Comparison of ENCODE assay signal across 22 cellular contexts in the genomic region with DNA sequence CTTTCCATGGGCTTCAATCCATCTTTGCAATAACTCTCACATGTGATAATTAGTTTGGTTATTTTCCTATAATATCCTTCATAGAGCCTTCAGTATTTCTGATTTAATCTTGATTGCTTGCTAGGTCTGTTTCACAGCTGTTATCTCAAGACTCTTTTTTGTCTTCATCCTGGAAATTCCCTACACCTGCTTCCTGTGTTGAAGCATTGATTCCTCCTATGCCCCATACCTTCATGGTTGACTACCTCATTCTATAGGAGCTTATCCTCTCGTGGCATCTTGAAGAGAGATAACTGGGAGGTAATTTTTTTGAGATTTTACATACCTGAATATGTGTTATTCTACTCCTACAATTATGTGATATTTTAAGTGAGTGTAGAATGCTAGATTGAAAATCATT. TPM values are rescaled to one million over a fixed set of nuclear protein-coding genes. Genes with fewer than 3 reads are reported as not detected.
A peak's percentile ranks its signal among the peaks of the same experiment; 100 is the strongest.
DNase-seq lines count a peak whose midpoint lies in the region; TF ChIP-seq lines count a peak whose summit lies in the region.
"Had no signal": no experiment of that assay in that cellular context is flagged by ENCODE, and none has a peak within 500 bp of the region (broad histone marks: within the 10 kb centered on the region; RNA-seq: fewer than 3 reads in every experiment).

No MANE protein-coding gene starts in this region.

- H3K27me3 Mint-ChIP-seq in activated naive CD4-positive, alpha-beta T cell treated with anti-CD3 and anti-CD28 coated beads, Interleukin-2, amount 50 U/mL, for 24 hours = no peaks in the 10 kb centered on the region
- H3K27me3 Mint-ChIP-seq in activated naive CD4-positive, alpha-beta T cell treated with anti-CD3 and anti-CD28 coated beads, Interleukin-2, amount 10 ng/mL, durations not matched to agents 7 days and 5 days = no peaks in the 10 kb centered on the region
- H3K27me3 Mint-ChIP-seq: activated CD4-positive, alpha-beta memory T cell treated with anti-CD3 and anti-CD28 coated beads for 36 hours had no signal

- H3K9ac ChIP-seq in HUES64 (ENCODE audit: low read depth, low read length) (0 out of 2 replicates have a peak overlapping the region, but pooled peaks have one; percentile 16), SK-N-SH (no peak overlapping the region)

- H3K27me3 ChIP-seq in HUES64 (ENCODE audit: insufficient read depth, low read length) (no peaks in the 10 kb centered on the region), esophagus muscularis mucosa (no peaks in the 10 kb centered on the region), uterus (no peaks in the 10 kb centered on the region), SK-N-SH (ENCODE audit: insufficient read depth) (no peaks in the 10 kb centered on the region)
- H3K27me3 ChIP-seq: tibial artery had no signal

- no peak for TF ChIP-seq EP300 in esophagus muscularis mucosa (IDR thresholded peaks at IDR 0.05)
- no peak for TF ChIP-seq EP300 in SK-N-SH (IDR thresholded peaks at IDR 0.05; ENCODE audit: borderline replicate concordance in 1 of 2, low read depth in 1 of 2, low read length in 1 of 2)

- peaks cover 7% of the 10 kb centered on the region for H3K36me3 Mint-ChIP-seq in activated naive CD4-positive, alpha-beta T cell treated with anti-CD3 and anti-CD28 coated beads, Interleukin-2, amount 50 U/mL, for 24 hours
- peaks cover 1% of the 10 kb centered on the region for H3K36me3 Mint-ChIP-seq in activated naive CD4-positive, alpha-beta T cell treated with anti-CD3 and anti-CD28 coated beads, Interleukin-2, amount 10 ng/mL, durations not matched to agents 7 days and 5 days
- H3K36me3 Mint-ChIP-seq: activated CD4-positive, alpha-beta memory T cell treated with anti-CD3 and anti-CD28 coated beads for 36 hours had no signal

- H3K4me3 Mint-ChIP-seq in activated naive CD4-positive, alpha-beta T cell treated with anti-CD3 and anti-CD28 coated beads, Interleukin-2, amount 50 U/mL, for 24 hours = no peak overlapping the region
- no peak overlapping the region for H3K4me3 Mint-ChIP-seq in activated naive CD4-positive, alpha-beta T cell treated with anti-CD3 and anti-CD28 coated beads, Interleukin-2, amount 10 ng/mL, durations not matched to agents 7 days and 5 days
- H3K4me3 Mint-ChIP-seq: activated CD4-positive, alpha-beta memory T cell treated with anti-CD3 and anti-CD28 coated beads for 36 hours; CD8-positive, alpha-beta memory T cell had no signal

- intact Hi-C loops in esophagus muscularis mucosa (cut with DNase I) = loop anchor here (2.0 kb wide), 1 partner anchor 24 kb away; no protein-coding TSS in a partner anchor
- intact Hi-C loops in uterus (cut with DNase I; ENCODE audit: low total_unique reads) = no loop called here

- DNase-seq in activated naive CD4-positive, alpha-beta T cell treated with anti-CD3 and anti-CD28 coated beads, Interleukin-2, amount 10 ng/mL, durations not matched to agents 7 days and 5 days = no peak
- DNase-seq in esophagus muscularis mucosa (ENCODE audit: extremely low spot score) (no peak), uterus (no peak), SK-N-SH (no peak), superior temporal gyrus (ENCODE audit: extremely low spot score) (no peak), GF-D8 (lab: John Stamatoyannopoulos, UW) (no peak)
- DNase-seq: ACHN; activated CD4-positive, alpha-beta memory T cell treated with anti-CD3 and anti-CD28 coated beads for 36 hours; activated T-cell treated with anti-CD3 and anti-CD28 coated beads, Interleukin-2, amount 50 U/mL, for 48 hours; CD8-positive, alpha-beta memory T cell; glutamatergic neuron; mesenchymal stem cell; NCI-H2029; NCI-H526; PC-3; right cardiac atrium; stimulated activated CD4-positive, alpha-beta T cell treated with anti-CD3 and anti-CD28 coated beads, Interleukin-2, amount 100 ng/mL, for 48 hours; stimulated activated CD8-positive, alpha-beta memory T cell treated with anti-CD3 and anti-CD28 coated beads, Interleukin-4, amount 100 ng/mL, for 48 hours; tibial artery had no signal

- peak overlapping the region; percentile 10 for H3K27ac Mint-ChIP-seq in activated naive CD4-positive, alpha-beta T cell treated with anti-CD3 and anti-CD28 coated beads, Interleukin-2, amount 50 U/mL, for 24 hours
- no peak overlapping the region for H3K27ac Mint-ChIP-seq in activated naive CD4-positive, alpha-beta T cell treated with anti-CD3 and anti-CD28 coated beads, Interleukin-2, amount 10 ng/mL, durations not matched to agents 7 days and 5 days
- H3K27ac Mint-ChIP-seq: activated CD4-positive, alpha-beta memory T cell treated with anti-CD3 and anti-CD28 coated beads for 36 hours had no signal

- no peak for TF ChIP-seq POLR2A in esophagus muscularis mucosa (IDR thresholded peaks at IDR 0.05; ENCODE audit: low read depth)
- TF ChIP-seq POLR2A in uterus (IDR thresholded peaks at IDR 0.05) = no peak

- POLR2A ChIA-PET in SK-N-SH (lab: Yijun Ruan, JAX) = no interaction called here

- TF ChIP-seq RAD21 in SK-N-SH (IDR thresholded peaks at IDR 0.05; ENCODE audit: low read length) = no peak

- H3K27ac ChIP-seq in HUES64 (ENCODE audit: low read depth, low read length) (peak overlapping the region; percentile 37; the same call in 1 of the 2 replicates), esophagus muscularis mucosa (replicated peaks in 1 of 4) (peak overlapping the region; percentile 2 to 33 (median 16)), uterus (peak overlapping the region; percentile 36 to 51), SK-N-SH (ENCODE audit: low read depth in 2 of 2, low read length in 1 of 2) (no peak overlapping the region)
- H3K27ac ChIP-seq: SK-N-MC had no signal

- H3K4me2 ChIP-seq in SK-N-SH = no peak overlapping the region

- peaks cover 57% of the 10 kb centered on the region for H3K4me1 Mint-ChIP-seq in activated naive CD4-positive, alpha-beta T cell treated with anti-CD3 and anti-CD28 coated beads, Interleukin-2, amount 50 U/mL, for 24 hours
- H3K4me1 Mint-ChIP-seq in activated naive CD4-positive, alpha-beta T cell treated with anti-CD3 and anti-CD28 coated beads, Interleukin-2, amount 10 ng/mL, durations not matched to agents 7 days and 5 days = peaks cover 13% of the 10 kb centered on the region

- H2AFZ ChIP-seq in SK-N-SH (ENCODE audit: low read depth) = no peak overlapping the region

- H3K9me2 ChIP-seq in SK-N-SH = no peaks in the 10 kb centered on the region

- H3K79me2 ChIP-seq in SK-N-SH (ENCODE audit: insufficient read depth) = peaks cover 70% of the 10 kb centered on the region

- H4K20me1 ChIP-seq in SK-N-SH (ENCODE audit: insufficient read depth) = peaks cover 13% of the 10 kb centered on the region; the same call in 1 of the 2 replicates

- WGBS in HUES64 = no CpG with 5 or more reads among the region's 1 CpG
- 76% methylated on average over 1 of the region's 1 CpG for WGBS in esophagus muscularis mucosa
- WGBS in SK-N-SH (ENCODE audit: low lambda C conversion rate) = 67% methylated on average over 1 of the region's 1 CpG

- peaks cover 3% of the 10 kb centered on the region for H3F3A ChIP-seq in SK-N-SH (replicated peaks; ENCODE audit: insufficient read depth)

- H3K4me3 ChIP-seq in HUES64 (ENCODE audit: low read length) (no peak overlapping the region; the same call in 1 of the 2 replicates), esophagus muscularis mucosa (no peak overlapping the region), uterus (peak overlapping the region in 1 of 2 donors; percentile 3), SK-N-SH (ENCODE audit: low read depth in 2 of 2, low read length in 1 of 2) (no peak overlapping the region)
- H3K4me3 ChIP-seq: SK-N-MC had no signal

- CTCF ChIA-PET in activated naive CD4-positive, alpha-beta T cell treated with anti-CD3 and anti-CD28 coated beads, Interleukin-2, amount 10 ng/mL, durations not matched to agents 7 days and 5 days (lab: Charles Lee) = no interaction called here
- CTCF ChIA-PET in SK-N-SH (lab: Yijun Ruan, JAX) = no interaction called here

- H3K4me1 ChIP-seq in HUES64 (ENCODE audit: insufficient read depth, low read length) = peaks cover 34% of the 10 kb centered on the region
- H3K4me1 ChIP-seq in esophagus muscularis mucosa = peaks cover 22 to 44% (median 40%) of the 10 kb centered on the region in 4 donors
- H3K4me1 ChIP-seq in uterus = peaks cover 0 to 2% of the 10 kb centered on the region in 2 donors
- peaks cover 4 to 10% of the 10 kb centered on the region in 2 experiments; a peak in 3 of 4 replicates for H3K4me1 ChIP-seq in SK-N-SH (ENCODE audit: control insufficient read depth in 1 of 2, insufficient read depth in 2 of 2, low read depth in 1 of 2, low read length in 1 of 2)

- TF ChIP-seq CTCF in esophagus muscularis mucosa (IDR thresholded peaks at IDR 0.05) = no peak
- TF ChIP-seq CTCF in uterus (IDR thresholded peaks at IDR 0.05) = no peak
- TF ChIP-seq CTCF in SK-N-SH (IDR thresholded peaks at IDR 0.05) = no peak

- H3K9me3 ChIP-seq in HUES64 (ENCODE audit: insufficient read depth, low read depth, low read length) (peaks cover 10% of the 10 kb centered on the region; the same call in 1 of the 2 replicates), esophagus muscularis mucosa (peaks cover 0 to 18% (median 6%) of the 10 kb centered on the region in 4 donors), uterus (peaks cover 0 to 16% of the 10 kb centered on the region in 2 donors), SK-N-SH (peaks cover 9% of the 10 kb centered on the region; the same call in 1 of the 2 replicates)

- H3K36me3 ChIP-seq in HUES64 (ENCODE audit: insufficient read depth, low read length) (no peaks in the 10 kb centered on the region), esophagus muscularis mucosa (no peaks in the 10 kb centered on the region), uterus (no peaks in the 10 kb centered on the region), SK-N-SH (replicated peaks in 1 of 2; ENCODE audit: control insufficient read depth in 1 of 2, insufficient read depth in 2 of 2, low read length in 1 of 2) (no peaks in the 10 kb centered on the region)
- H3K36me3 ChIP-seq: tibial artery had no signal

- peaks cover 7% of the 10 kb centered on the region for H3K9me3 Mint-ChIP-seq in activated naive CD4-positive, alpha-beta T cell treated with anti-CD3 and anti-CD28 coated beads, Interleukin-2, amount 50 U/mL, for 24 hours
- peaks cover 2% of the 10 kb centered on the region for H3K9me3 Mint-ChIP-seq in activated naive CD4-positive, alpha-beta T cell treated with anti-CD3 and anti-CD28 coated beads, Interleukin-2, amount 10 ng/mL, durations not matched to agents 7 days and 5 days
- H3K9me3 Mint-ChIP-seq: activated CD4-positive, alpha-beta memory T cell treated with anti-CD3 and anti-CD28 coated beads for 36 hours had no signal

TF ChIP-seq in SK-N-SH, 30 proteins besides CTCF, POLR2A, EP300 and RAD21 (continues in another document):
- TF ChIP-seq NRF1 (IDR thresholded peaks at IDR 0.05; ENCODE audit: low read depth, low read length) (no peak), FOXJ3 (CRISPR knock-in tag; IDR thresholded peaks at IDR 0.05) (no peak), GATA2 (CRISPR knock-in tag; IDR thresholded peaks at IDR 0.05) (no peak), GABPA (IDR thresholded peaks at IDR 0.05; ENCODE audit: low read depth) (no peak), JUND (IDR thresholded peaks at IDR 0.05) (no peak)

RNA-seq across cellular contexts. Expression of a gene that starts 26.7 kb away (rescaled TPM):
- 6.4 TPM for polyA plus RNA-seq in HUES64 (2013, experiment 1 of 2)
- polyA plus RNA-seq in HUES64 (2013, experiment 2 of 2) = 6.5 TPM
- total RNA-seq in esophagus muscularis mucosa = 10 to 100 TPM; 33.7 to 47.5 (median 36.0) TPM
- 10 to 100 TPM; 12.6 to 65.2 (median 36.3) TPM for total RNA-seq in uterus
- polyA plus RNA-seq in SK-N-SH (2012; rRNA removed) = 3.2 and 3.9 TPM in 2 replicates
- 5.3 and 5.7 TPM in 2 replicates for polyA plus RNA-seq in SK-N-SH (2012; cell fraction: cytosol; rRNA removed)
- polyA plus RNA-seq in SK-N-SH (2012; cell fraction: nucleus; rRNA removed) = 1.9 and 5.8 TPM in 2 replicates

Comparison
In these comparisons a context has a peak if more than half of its experiments do, and no peak if none do; other contexts are left out.
1. H3K27ac ChIP-seq: peak in HUES64 (single experiment), esophagus muscularis mucosa (4 of 4) and uterus (2 of 2); none in SK-N-SH (0 of 2).